In the genomic region with DNA sequence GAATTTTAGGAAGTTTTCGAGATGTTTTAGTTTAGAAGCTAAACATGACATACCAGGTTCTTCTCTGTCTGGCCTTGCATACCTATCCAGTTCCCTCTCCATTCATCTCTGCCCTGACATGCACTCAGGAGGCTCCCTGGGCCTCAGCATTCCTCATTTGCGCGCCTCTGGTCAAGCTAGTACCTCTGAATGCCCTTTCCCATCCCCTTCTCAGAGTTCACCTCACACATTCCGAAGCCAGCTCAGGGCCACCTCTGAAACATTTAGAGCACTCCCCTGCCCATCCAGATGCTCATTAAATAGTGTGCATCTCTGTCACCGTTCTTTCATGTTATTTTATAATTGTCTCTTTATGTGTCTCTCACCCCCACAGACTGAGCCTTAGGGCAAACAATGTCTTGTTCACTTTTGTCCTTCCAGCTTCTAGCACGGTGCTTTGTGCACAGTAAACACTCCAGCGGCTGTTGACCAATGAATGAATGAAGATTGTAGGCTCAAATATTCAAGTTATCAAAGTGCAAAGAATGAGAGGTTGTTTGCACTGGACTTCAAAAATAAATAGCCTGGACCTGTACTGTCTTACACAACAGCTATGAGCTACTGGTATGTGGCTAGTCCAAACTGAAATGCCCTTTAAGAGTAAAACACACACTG, we compare ENCODE assay signal across 1 cellular context.
TF ChIP-seq lines count a peak whose summit lies in the region.

No MANE protein-coding gene starts in this region.

TF ChIP-seq in HepG2, 621 proteins besides CTCF, POLR2A, EP300 and RAD21 (continued from another document and continues in another):
- TF ChIP-seq CBX2 (IDR thresholded peaks at IDR 0.05; ENCODE audit: low read depth, low read length), result no peak
- TF ChIP-seq CBX2 (CRISPR knock-in tag; IDR thresholded peaks at IDR 0.05; ENCODE audit: low read depth), result no peak
- TF ChIP-seq, protein P1, sequence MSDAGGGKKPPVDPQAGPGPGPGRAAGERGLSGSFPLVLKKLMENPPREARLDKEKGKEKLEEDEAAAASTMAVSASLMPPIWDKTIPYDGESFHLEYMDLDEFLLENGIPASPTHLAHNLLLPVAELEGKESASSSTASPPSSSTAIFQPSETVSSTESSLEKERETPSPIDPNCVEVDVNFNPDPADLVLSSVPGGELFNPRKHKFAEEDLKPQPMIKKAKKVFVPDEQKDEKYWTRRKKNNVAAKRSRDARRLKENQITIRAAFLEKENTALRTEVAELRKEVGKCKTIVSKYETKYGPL (CRISPR knock-in tag; IDR thresholded peaks at IDR 0.05), result peak; percentile 97
- TF ChIP-seq, protein P2, sequence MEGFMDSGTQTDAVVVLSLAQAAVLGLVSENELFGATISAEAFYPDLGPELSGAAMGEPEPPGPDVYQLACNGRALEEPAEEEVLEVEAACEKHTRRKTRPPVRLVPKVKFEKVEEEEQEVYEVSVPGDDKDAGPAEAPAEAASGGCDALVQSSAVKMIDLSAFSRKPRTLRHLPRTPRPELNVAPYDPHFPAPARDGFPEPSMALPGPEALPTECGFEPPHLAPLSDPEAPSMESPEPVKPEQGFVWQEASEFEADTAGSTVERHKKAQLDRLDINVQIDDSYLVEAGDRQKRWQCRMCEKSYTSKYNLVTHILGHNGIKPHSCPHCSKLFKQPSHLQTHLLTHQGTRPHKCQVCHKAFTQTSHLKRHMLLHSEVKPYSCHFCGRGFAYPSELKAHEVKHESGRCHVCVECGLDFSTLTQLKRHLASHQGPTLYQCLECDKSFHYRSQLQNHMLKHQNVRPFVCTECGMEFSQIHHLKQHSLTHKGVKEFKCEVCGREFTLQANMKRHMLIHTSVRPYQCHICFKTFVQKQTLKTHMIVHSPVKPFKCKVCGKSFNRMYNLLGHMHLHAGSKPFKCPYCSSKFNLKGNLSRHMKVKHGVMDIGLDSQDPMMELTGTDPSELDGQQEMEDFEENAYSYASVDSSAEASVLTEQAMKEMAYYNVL (CRISPR knock-in tag; IDR thresholded peaks at IDR 0.05; ENCODE audit: borderline replicate concordance), result peak; percentile 93
- TF ChIP-seq PITX1 (CRISPR knock-in tag; IDR thresholded peaks at IDR 0.05), result peak; percentile 99
- TF ChIP-seq BCL3 (CRISPR knock-in tag; IDR thresholded peaks at IDR 0.05), result no peak
- no peak for TF ChIP-seq ZNF570 (CRISPR knock-in tag; IDR thresholded peaks at IDR 0.05; ENCODE audit: borderline replicate concordance)
- TF ChIP-seq ZNF83 (CRISPR knock-in tag; IDR thresholded peaks at IDR 0.05; ENCODE audit: borderline replicate concordance), result no peak
- TF ChIP-seq, protein P3, sequence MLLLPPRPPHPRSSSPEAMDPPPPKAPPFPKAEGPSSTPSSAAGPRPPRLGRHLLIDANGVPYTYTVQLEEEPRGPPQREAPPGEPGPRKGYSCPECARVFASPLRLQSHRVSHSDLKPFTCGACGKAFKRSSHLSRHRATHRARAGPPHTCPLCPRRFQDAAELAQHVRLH (CRISPR knock-in tag; IDR thresholded peaks at IDR 0.05; ENCODE audit: borderline replicate concordance, low read depth), result no peak
- no peak for TF ChIP-seq MLLT10 (CRISPR knock-in tag; IDR thresholded peaks at IDR 0.05)
- no peak for TF ChIP-seq FOXM1 (CRISPR knock-in tag; IDR thresholded peaks at IDR 0.05)
- TF ChIP-seq, protein P4, sequence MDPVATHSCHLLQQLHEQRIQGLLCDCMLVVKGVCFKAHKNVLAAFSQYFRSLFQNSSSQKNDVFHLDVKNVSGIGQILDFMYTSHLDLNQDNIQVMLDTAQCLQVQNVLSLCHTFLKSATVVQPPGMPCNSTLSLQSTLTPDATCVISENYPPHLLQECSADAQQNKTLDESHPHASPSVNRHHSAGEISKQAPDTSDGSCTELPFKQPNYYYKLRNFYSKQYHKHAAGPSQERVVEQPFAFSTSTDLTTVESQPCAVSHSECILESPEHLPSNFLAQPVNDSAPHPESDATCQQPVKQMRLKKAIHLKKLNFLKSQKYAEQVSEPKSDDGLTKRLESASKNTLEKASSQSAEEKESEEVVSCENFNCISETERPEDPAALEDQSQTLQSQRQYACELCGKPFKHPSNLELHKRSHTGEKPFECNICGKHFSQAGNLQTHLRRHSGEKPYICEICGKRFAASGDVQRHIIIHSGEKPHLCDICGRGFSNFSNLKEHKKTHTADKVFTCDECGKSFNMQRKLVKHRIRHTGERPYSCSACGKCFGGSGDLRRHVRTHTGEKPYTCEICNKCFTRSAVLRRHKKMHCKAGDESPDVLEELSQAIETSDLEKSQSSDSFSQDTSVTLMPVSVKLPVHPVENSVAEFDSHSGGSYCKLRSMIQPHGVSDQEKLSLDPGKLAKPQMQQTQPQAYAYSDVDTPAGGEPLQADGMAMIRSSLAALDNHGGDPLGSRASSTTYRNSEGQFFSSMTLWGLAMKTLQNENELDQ (CRISPR knock-in tag; IDR thresholded peaks at IDR 0.05; ENCODE audit: borderline replicate concordance), result no peak
- TF ChIP-seq ZBTB37 (CRISPR knock-in tag; IDR thresholded peaks at IDR 0.05), result no peak
- TF ChIP-seq NRL (CRISPR knock-in tag; IDR thresholded peaks at IDR 0.05; ENCODE audit: borderline replicate concordance), result no peak
- peak; percentile 84 for TF ChIP-seq RARA (CRISPR knock-in tag; IDR thresholded peaks at IDR 0.05)
- no peak for TF ChIP-seq NBN (conservative IDR thresholded peaks at IDR 0.05)
- TF ChIP-seq HNRNPLL (IDR thresholded peaks at IDR 0.05; ENCODE audit: low read depth, low read length, poor library complexity, severe bottlenecking), result no peak
- TF ChIP-seq ISL2 (CRISPR knock-in tag; IDR thresholded peaks at IDR 0.05), result peak; percentile 98
- TF ChIP-seq SKI (IDR thresholded peaks at IDR 0.05; ENCODE audit: partially characterized antibody), result peak; percentile 91
- peak; percentile 66; the same call in 1 of the 2 replicates for TF ChIP-seq HDAC1 (CRISPR knock-in tag; IDR thresholded peaks at IDR 0.05)
- no peak for TF ChIP-seq ZNF616 (CRISPR knock-in tag; IDR thresholded peaks at IDR 0.05; ENCODE audit: low read depth)
- no peak; the same call in 1 of the 2 replicates for TF ChIP-seq ZNF567 (CRISPR knock-in tag; IDR thresholded peaks at IDR 0.05; ENCODE audit: borderline replicate concordance)
- TF ChIP-seq ZNF207 (IDR thresholded peaks at IDR 0.05; ENCODE audit: borderline replicate concordance), result no peak
- peak; percentile 80; the same call in 1 of the 2 replicates for TF ChIP-seq ZFP37 (CRISPR knock-in tag; IDR thresholded peaks at IDR 0.05; ENCODE audit: borderline replicate concordance)
- TF ChIP-seq, protein P5, sequence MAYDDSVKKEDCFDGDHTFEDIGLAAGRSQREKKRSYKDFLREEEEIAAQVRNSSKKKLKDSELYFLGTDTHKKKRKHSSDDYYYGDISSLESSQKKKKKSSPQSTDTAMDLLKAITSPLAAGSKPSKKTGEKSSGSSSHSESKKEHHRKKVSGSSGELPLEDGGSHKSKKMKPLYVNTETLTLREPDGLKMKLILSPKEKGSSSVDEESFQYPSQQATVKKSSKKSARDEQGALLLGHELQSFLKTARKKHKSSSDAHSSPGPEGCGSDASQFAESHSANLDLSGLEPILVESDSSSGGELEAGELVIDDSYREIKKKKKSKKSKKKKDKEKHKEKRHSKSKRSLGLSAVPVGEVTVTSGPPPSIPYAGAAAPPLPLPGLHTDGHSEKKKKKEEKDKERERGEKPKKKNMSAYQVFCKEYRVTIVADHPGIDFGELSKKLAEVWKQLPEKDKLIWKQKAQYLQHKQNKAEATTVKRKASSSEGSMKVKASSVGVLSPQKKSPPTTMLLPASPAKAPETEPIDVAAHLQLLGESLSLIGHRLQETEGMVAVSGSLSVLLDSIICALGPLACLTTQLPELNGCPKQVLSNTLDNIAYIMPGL (CRISPR knock-in tag; IDR thresholded peaks at IDR 0.05; ENCODE audit: borderline replicate concordance in 1 of 2, low read depth in 1 of 2), result no peak
- no peak for TF ChIP-seq TCF12 (IDR thresholded peaks at IDR 0.05)
- TF ChIP-seq TCF12 (CRISPR knock-in tag; IDR thresholded peaks at IDR 0.05), result peak; percentile 76; the same call in 1 of the 2 replicates
- TF ChIP-seq ZNF883 (CRISPR knock-in tag; IDR thresholded peaks at IDR 0.05; ENCODE audit: not compliant biosample characterization), result no peak
- peak; percentile 95 for TF ChIP-seq TARDBP (CRISPR knock-in tag; IDR thresholded peaks at IDR 0.05)
- TF ChIP-seq KLF6 (CRISPR knock-in tag; IDR thresholded peaks at IDR 0.05), result 0 out of 2 replicates have a peak, but pooled peaks have one; percentile 33
- peak; percentile 86 for TF ChIP-seq GFI1 (CRISPR knock-in tag; IDR thresholded peaks at IDR 0.05; ENCODE audit: borderline replicate concordance)
- peak; percentile 98 for TF ChIP-seq SOX5 (CRISPR knock-in tag; IDR thresholded peaks at IDR 0.05; ENCODE audit: borderline replicate concordance)
- TF ChIP-seq ZNF331 (CRISPR knock-in tag; IDR thresholded peaks at IDR 0.05), result peak; percentile 75; the same call in 1 of the 2 replicates
- TF ChIP-seq BRD4 (CRISPR knock-in tag; IDR thresholded peaks at IDR 0.05), result peak; percentile 75; the same call in 1 of the 2 replicates
- no peak; the same call in 1 of the 2 replicates for TF ChIP-seq SRY (CRISPR knock-in tag; IDR thresholded peaks at IDR 0.05)
- TF ChIP-seq, protein P6, sequence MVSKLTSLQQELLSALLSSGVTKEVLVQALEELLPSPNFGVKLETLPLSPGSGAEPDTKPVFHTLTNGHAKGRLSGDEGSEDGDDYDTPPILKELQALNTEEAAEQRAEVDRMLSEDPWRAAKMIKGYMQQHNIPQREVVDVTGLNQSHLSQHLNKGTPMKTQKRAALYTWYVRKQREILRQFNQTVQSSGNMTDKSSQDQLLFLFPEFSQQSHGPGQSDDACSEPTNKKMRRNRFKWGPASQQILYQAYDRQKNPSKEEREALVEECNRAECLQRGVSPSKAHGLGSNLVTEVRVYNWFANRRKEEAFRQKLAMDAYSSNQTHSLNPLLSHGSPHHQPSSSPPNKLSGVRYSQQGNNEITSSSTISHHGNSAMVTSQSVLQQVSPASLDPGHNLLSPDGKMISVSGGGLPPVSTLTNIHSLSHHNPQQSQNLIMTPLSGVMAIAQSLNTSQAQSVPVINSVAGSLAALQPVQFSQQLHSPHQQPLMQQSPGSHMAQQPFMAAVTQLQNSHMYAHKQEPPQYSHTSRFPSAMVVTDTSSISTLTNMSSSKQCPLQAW (CRISPR knock-in tag; IDR thresholded peaks at IDR 0.05), result peak; percentile 82
- TF ChIP-seq, protein P7, sequence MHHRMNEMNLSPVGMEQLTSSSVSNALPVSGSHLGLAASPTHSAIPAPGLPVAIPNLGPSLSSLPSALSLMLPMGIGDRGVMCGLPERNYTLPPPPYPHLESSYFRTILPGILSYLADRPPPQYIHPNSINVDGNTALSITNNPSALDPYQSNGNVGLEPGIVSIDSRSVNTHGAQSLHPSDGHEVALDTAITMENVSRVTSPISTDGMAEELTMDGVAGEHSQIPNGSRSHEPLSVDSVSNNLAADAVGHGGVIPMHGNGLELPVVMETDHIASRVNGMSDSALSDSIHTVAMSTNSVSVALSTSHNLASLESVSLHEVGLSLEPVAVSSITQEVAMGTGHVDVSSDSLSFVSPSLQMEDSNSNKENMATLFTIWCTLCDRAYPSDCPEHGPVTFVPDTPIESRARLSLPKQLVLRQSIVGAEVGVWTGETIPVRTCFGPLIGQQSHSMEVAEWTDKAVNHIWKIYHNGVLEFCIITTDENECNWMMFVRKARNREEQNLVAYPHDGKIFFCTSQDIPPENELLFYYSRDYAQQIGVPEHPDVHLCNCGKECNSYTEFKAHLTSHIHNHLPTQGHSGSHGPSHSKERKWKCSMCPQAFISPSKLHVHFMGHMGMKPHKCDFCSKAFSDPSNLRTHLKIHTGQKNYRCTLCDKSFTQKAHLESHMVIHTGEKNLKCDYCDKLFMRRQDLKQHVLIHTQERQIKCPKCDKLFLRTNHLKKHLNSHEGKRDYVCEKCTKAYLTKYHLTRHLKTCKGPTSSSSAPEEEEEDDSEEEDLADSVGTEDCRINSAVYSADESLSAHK (CRISPR knock-in tag; IDR thresholded peaks at IDR 0.05; ENCODE audit: borderline replicate concordance), result no peak; the same call in 1 of the 2 replicates
- TF ChIP-seq ZNF256 (CRISPR knock-in tag; conservative IDR thresholded peaks at IDR 0.05), result peak; percentile 83; the same call in 1 of the 2 replicates
- no peak for TF ChIP-seq ZNF761 (CRISPR knock-in tag; conservative IDR thresholded peaks at IDR 0.05)
- TF ChIP-seq ZNF350 (CRISPR knock-in tag; IDR thresholded peaks at IDR 0.05; ENCODE audit: borderline replicate concordance, low read depth), result no peak
- TF ChIP-seq KMT2A (CRISPR knock-in tag; IDR thresholded peaks at IDR 0.05), result no peak
- peak; percentile 93; the same call in 1 of the 2 replicates for TF ChIP-seq ZNF703 (CRISPR knock-in tag; IDR thresholded peaks at IDR 0.05; ENCODE audit: borderline replicate concordance)
- no peak for TF ChIP-seq CSRNP1 (CRISPR knock-in tag; IDR thresholded peaks at IDR 0.05)
- peak; percentile 90; the same call in 1 of the 2 replicates for TF ChIP-seq SMAD3 (CRISPR knock-in tag; IDR thresholded peaks at IDR 0.05)
- TF ChIP-seq NFYB (CRISPR knock-in tag; IDR thresholded peaks at IDR 0.05), result peak; percentile 66
- TF ChIP-seq NONO (IDR thresholded peaks at IDR 0.05), result no peak
- peak; percentile 90 for TF ChIP-seq NONO (CRISPR knock-in tag; conservative IDR thresholded peaks at IDR 0.05)
- TF ChIP-seq REPIN1 (CRISPR knock-in tag; IDR thresholded peaks at IDR 0.05; ENCODE audit: borderline replicate concordance, low read depth), result no peak; the same call in 1 of the 2 replicates
- no peak for TF ChIP-seq ZNF501 (CRISPR knock-in tag; IDR thresholded peaks at IDR 0.05)
